ENCODE assay signal across 8 cellular contexts in the genomic region with DNA sequence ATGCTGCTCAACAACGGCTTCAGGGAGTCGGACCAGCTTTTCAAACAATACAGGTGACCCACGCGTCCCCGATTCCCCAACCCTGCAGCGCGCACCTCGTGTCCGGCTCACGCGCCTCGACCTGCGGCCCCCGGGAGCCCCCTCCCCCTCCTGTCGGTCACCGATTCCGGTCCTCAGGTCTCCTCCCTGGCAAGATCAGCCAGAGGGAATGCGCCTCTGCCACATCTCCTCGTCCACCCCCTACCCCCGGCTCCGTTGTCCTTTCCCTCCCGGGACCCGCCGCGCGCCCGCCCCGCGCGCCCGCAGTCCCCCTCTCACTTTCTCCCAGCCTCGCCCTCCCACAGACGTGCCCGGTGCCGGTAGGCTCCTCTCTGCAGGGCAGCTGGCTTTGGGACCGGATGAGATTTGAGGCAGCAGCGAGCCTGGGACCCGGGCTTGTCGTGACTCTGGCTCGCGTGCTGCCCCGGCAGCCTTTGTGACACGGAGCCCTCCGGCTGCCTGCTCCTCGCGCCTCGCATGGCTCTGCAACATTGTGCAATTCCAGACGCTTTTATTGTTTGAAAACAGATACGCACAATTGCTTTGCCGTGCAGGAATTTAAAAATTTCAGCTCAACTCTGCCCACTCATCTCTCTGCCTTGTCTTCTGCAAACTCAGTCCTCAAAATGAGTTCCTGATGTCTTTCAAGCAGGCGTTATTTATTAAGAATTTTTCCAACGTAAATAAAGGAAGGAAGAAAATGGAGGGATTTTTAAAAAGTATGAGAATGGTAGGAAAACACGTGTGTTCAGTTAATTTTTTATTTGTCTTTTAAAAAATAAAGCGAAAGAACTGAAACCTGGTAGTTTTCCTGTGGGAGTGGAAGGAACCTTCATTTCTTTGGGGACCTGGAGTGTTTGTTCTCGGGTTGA. TPM values are rescaled to one million over a fixed set of nuclear protein-coding genes. Genes with fewer than 3 reads are reported as not detected.
A peak's percentile ranks its signal among the peaks of the same experiment; 100 is the strongest.
DNase-seq lines count a peak whose midpoint lies in the region; ATAC-seq and TF ChIP-seq lines count a peak whose summit lies in the region.

No MANE protein-coding gene starts in this region.

- peak overlapping the region; percentile 30 for H2AFZ ChIP-seq in mesenchymal stem cell (ENCODE audit: low read depth, low read length)

- peak overlapping the region; percentile 94 for H3K4me2 ChIP-seq in mesenchymal stem cell (ENCODE audit: low read length, poor library complexity, severe bottlenecking)

- H3K4me1 ChIP-seq in mesenchymal stem cell (ENCODE audit: control insufficient read depth, insufficient read depth, low read depth, low read length): peaks cover 4% of the 10 kb centered on the region

- H3K14ac ChIP-seq in mesenchymal stem cell (ENCODE audit: low read length in 2 of 2): peak overlapping the region in 1 of 2 experiments; percentile 93

- H2BK12ac ChIP-seq in mesenchymal stem cell (ENCODE audit: low read length in 2 of 2): peak overlapping the region in 1 of 2 experiments; percentile 55

- H3K9ac ChIP-seq in mesenchymal stem cell (ENCODE audit: low read length): peak overlapping the region; percentile 90

- no peaks in the 10 kb centered on the region for H3K9me3 ChIP-seq in mesenchymal stem cell (ENCODE audit: control insufficient read depth, low read length)

- no peaks in the 10 kb centered on the region for H3K36me3 Mint-ChIP-seq in endothelial cell (ENCODE audit: low read depth, unreplicated experiment)
- H3K36me3 Mint-ChIP-seq in stimulated activated memory B cell treated with anti-CD40 and anti-IgM and Interleukin-4, amounts not matched to agents 10 μg/mL and 1 μg/mL and 100 μg/mL, for 72 hours: peaks cover 10% of the 10 kb centered on the region

- H3K4me3 ChIP-seq in mesenchymal stem cell (ENCODE audit: insufficient read depth in 1 of 2, low read depth in 1 of 2, low read length in 2 of 2): peak overlapping the region; percentile 80 to 83

- peak; percentile 49 for ATAC-seq in stimulated activated memory B cell treated with anti-CD40 and anti-IgM and Interleukin-4, amounts not matched to agents 10 μg/mL and 1 μg/mL and 100 μg/mL, for 72 hours

- H2BK5ac ChIP-seq in mesenchymal stem cell (ENCODE audit: low read depth, low read length, poor library complexity, severe bottlenecking): no peak overlapping the region

- H3K4me3 Mint-ChIP-seq in endothelial cell (ENCODE audit: unreplicated experiment): peak overlapping the region; percentile 98
- peak overlapping the region; percentile 96 for H3K4me3 Mint-ChIP-seq in stimulated activated memory B cell treated with anti-CD40 and anti-IgM and Interleukin-4, amounts not matched to agents 10 μg/mL and 1 μg/mL and 100 μg/mL, for 72 hours

- H3K4me1 Mint-ChIP-seq in endothelial cell (ENCODE audit: unreplicated experiment): peaks cover 19% of the 10 kb centered on the region
- H3K4me1 Mint-ChIP-seq in stimulated activated memory B cell treated with anti-CD40 and anti-IgM and Interleukin-4, amounts not matched to agents 10 μg/mL and 1 μg/mL and 100 μg/mL, for 72 hours: peaks cover 72% of the 10 kb centered on the region

- H2BK15ac ChIP-seq in mesenchymal stem cell (ENCODE audit: low read depth, poor library complexity, severe bottlenecking): peak overlapping the region; percentile 90

- H3K27me3 Mint-ChIP-seq in endothelial cell (ENCODE audit: unreplicated experiment): peaks cover 5% of the 10 kb centered on the region
- H3K27me3 Mint-ChIP-seq in stimulated activated memory B cell treated with anti-CD40 and anti-IgM and Interleukin-4, amounts not matched to agents 10 μg/mL and 1 μg/mL and 100 μg/mL, for 72 hours: no peaks in the 10 kb centered on the region

- peak overlapping the region; percentile 66 to 82 for H3K18ac ChIP-seq in mesenchymal stem cell (ENCODE audit: low read depth in 1 of 2, low read length in 2 of 2)

- no peak overlapping the region for H3K27ac ChIP-seq in mesenchymal stem cell (ENCODE audit: low read length, poor library complexity, severe bottlenecking)

- H3K4ac ChIP-seq in mesenchymal stem cell (ENCODE audit: low read depth in 1 of 2, low read length in 2 of 2): peak overlapping the region in 1 of 2 experiments; percentile 11

- no peaks in the 10 kb centered on the region for H3K9me3 Mint-ChIP-seq in endothelial cell (ENCODE audit: unreplicated experiment)
- H3K9me3 Mint-ChIP-seq in stimulated activated memory B cell treated with anti-CD40 and anti-IgM and Interleukin-4, amounts not matched to agents 10 μg/mL and 1 μg/mL and 100 μg/mL, for 72 hours: no peaks in the 10 kb centered on the region

- WGBS in mesenchymal stem cell: 2% methylated on average over 55 of the region's 55 CpGs

- peak overlapping the region in 1 of 2 experiments; percentile 74 for H3K23ac ChIP-seq in mesenchymal stem cell (ENCODE audit: low read length in 2 of 2)

- H2AK5ac ChIP-seq in mesenchymal stem cell (ENCODE audit: low read length, severe bottlenecking): no peak overlapping the region

- H4K91ac ChIP-seq in mesenchymal stem cell (ENCODE audit: low read length): peak overlapping the region; percentile 53

- H2BK120ac ChIP-seq in mesenchymal stem cell (ENCODE audit: low read depth, low read length): no peak overlapping the region

- peaks cover 0 to 8% of the 10 kb centered on the region in 2 experiments for H3K36me3 ChIP-seq in mesenchymal stem cell (ENCODE audit: control insufficient read depth in 1 of 2, insufficient read depth in 2 of 2, low read depth in 1 of 2, low read length in 2 of 2)

- peaks cover 20% of the 10 kb centered on the region for H3K79me1 ChIP-seq in mesenchymal stem cell (replicated peaks; ENCODE audit: low read length, poor library complexity, severe bottlenecking)

- H3K27ac Mint-ChIP-seq in endothelial cell (ENCODE audit: unreplicated experiment): peak overlapping the region; percentile 83
- H3K27ac Mint-ChIP-seq in stimulated activated memory B cell treated with anti-CD40 and anti-IgM and Interleukin-4, amounts not matched to agents 10 μg/mL and 1 μg/mL and 100 μg/mL, for 72 hours: peak overlapping the region; percentile 97

- peaks cover 5 to 8% of the 10 kb centered on the region in 2 experiments for H3K27me3 ChIP-seq in mesenchymal stem cell (ENCODE audit: control insufficient read depth in 1 of 2, insufficient read depth in 1 of 2, low read length in 2 of 2)

- no peak for TF ChIP-seq CTCF in endothelial cell (IDR thresholded peaks at IDR 0.05; ENCODE audit: unreplicated experiment)

- peak; percentile 56 for DNase-seq in DMS79 treated with DMSO at 0.1 percent for 48 hours (lab: John Stamatoyannopoulos, UW)
- DNase-seq in DMS79 (lab: John Stamatoyannopoulos, UW): no peak
- peak; percentile 71 for DNase-seq in NCI-H2227 (lab: John Stamatoyannopoulos, UW; ENCODE audit: unreplicated experiment)
- DNase-seq in activated CD8-positive, alpha-beta memory T cell treated with anti-CD3 and anti-CD28 coated beads for 48 hours (ENCODE audit: low read depth in 2 of 3, low spot score in 2 of 3): peak in 2 of 3 experiments; percentile 42 to 47
- peak; percentile 42 for DNase-seq in endothelial cell (ENCODE audit: low spot score)
- peak; percentile 78 for DNase-seq in mesenchymal stem cell
- DNase-seq in OCI-M2 (lab: John Stamatoyannopoulos, UW; ENCODE audit: unreplicated experiment): no peak

- peak overlapping the region; percentile 47 for H4K8ac ChIP-seq in mesenchymal stem cell (ENCODE audit: low read length)

RNA-seq across cellular contexts. Expression of gene TTC39C, which starts 0.7 kb away (rescaled TPM):
- total RNA-seq in endothelial cell (ENCODE audit: unreplicated experiment): 14.3 TPM
- polyA plus RNA-seq in mesenchymal stem cell (2013, experiment 1 of 2): 2.9 TPM
- 3.6 TPM for polyA plus RNA-seq in mesenchymal stem cell (2013, experiment 2 of 2)

Comparison
In these comparisons a context has a peak if more than half of its experiments do, and no peak if none do; other contexts are left out.
1. DNase-seq: peak in DMS79 treated with DMSO at 0.1 percent for 48 hours (single experiment), NCI-H2227 (single experiment), activated CD8-positive, alpha-beta memory T cell treated with anti-CD3 and anti-CD28 coated beads for 48 hours (2 of 3), endothelial cell (single experiment) and mesenchymal stem cell (single experiment); none in DMS79 (single experiment) and OCI-M2 (single experiment).